Comparison of ENCODE assay signal across 18 cellular contexts in genomic region chr3:105885261-105885660, GRCh38. TPM values are rescaled to one million over a fixed set of nuclear protein-coding genes. Genes with fewer than 3 reads are reported as not detected.
DNase-seq lines count a peak whose midpoint lies in the region; ATAC-seq, FAIRE-seq and TF ChIP-seq lines count a peak whose summit lies in the region.
"Had no signal": no experiment of that assay in that cellular context is flagged by ENCODE, and none has a peak within 500 bp of the region (broad histone marks: within the 10 kb centered on the region; RNA-seq: fewer than 3 reads in every experiment).

No MANE protein-coding gene starts in this region.

- H3K4me3 Mint-ChIP-seq in osteocyte (ENCODE audit: unreplicated experiment) = no peak overlapping the region
- H3K4me3 Mint-ChIP-seq: CD8-positive, alpha-beta T cell had no signal

- H3K36me3 ChIP-seq in right lobe of liver (no peaks in the 10 kb centered on the region), HepG2 (replicated peaks in 1 of 2; ENCODE audit: control insufficient read depth in 1 of 2, insufficient read depth in 2 of 2, low read length in 2 of 2) (no peaks in the 10 kb centered on the region)
- H3K36me3 ChIP-seq: Peyer's patch had no signal

- H3K27ac ChIP-seq in right lobe of liver (no peak overlapping the region), HepG2 (ENCODE audit: extremely low read length, insufficient read depth, low read length) (no peak overlapping the region)
- H3K27ac ChIP-seq: KMS-11, Peyer's patch had no signal

- no TSS peak for BruUV-seq in HepG2 (replicated peaks; lab: Mats Ljungman, UMichigan)

- DNase-seq in right lobe of liver = no peak
- DNase-seq in HepG2 (ENCODE audit: low spot score) = no peak
- DNase-seq in NCI-H1105 (lab: John Stamatoyannopoulos, UW) = peak; percentile 55
- DNase-seq in fibroblast of gingiva (ENCODE audit: low read depth) = peak; percentile 65
- DNase-seq in cerebellar cortex (ENCODE audit: low spot score) = no peak
- no peak for DNase-seq in osteocyte (ENCODE audit: extremely low spot score, unreplicated experiment)
- DNase-seq: CD8-positive, alpha-beta T cell; DMS79; NCI-H1930; NCI-H774; Peyer's patch; SHP77 treated with DMSO at 0.1 percent for 48 hours; T-helper 1 cell had no signal

- H3K9me3 ChIP-seq in right lobe of liver = no peaks in the 10 kb centered on the region
- no peaks in the 10 kb centered on the region for H3K9me3 ChIP-seq in HepG2 (ENCODE audit: low read length)
- H3K9me3 ChIP-seq: Peyer's patch had no signal

- no peaks in the 10 kb centered on the region for H3K9me3 Mint-ChIP-seq in osteocyte (ENCODE audit: unreplicated experiment)
- H3K9me3 Mint-ChIP-seq: CD8-positive, alpha-beta T cell had no signal

- no peak for FAIRE-seq in HepG2 (lab: Jason Lieb, UNC)
- FAIRE-seq: D721Med had no signal

- no peak for TF ChIP-seq RAD21 in HepG2 (CRISPR knock-in tag; IDR thresholded peaks at IDR 0.05)

- intact Hi-C loops in right lobe of liver (cut with DNase I) = no loop called here
- intact Hi-C loops in HepG2 (cut with micrococcal nuclease; ENCODE audit: unreplicated experiment) = no loop called here

- H3K36me3 Mint-ChIP-seq in osteocyte (ENCODE audit: unreplicated experiment) = no peaks in the 10 kb centered on the region
- H3K36me3 Mint-ChIP-seq: CD8-positive, alpha-beta T cell had no signal

- in situ Hi-C loops in HepG2 (cut with HindIII; ENCODE audit: extremely low pct_ligation_motif_present, low pct_unique_long_range_greater_than_20kb) = no loop called here

- no peak overlapping the region for H2AFZ ChIP-seq in HepG2 (ENCODE audit: low read length)

- WGBS in right lobe of liver (ENCODE audit: insufficient coverage, low coverage, low lambda C conversion rate, missing lambda C conversion rate) = 36% methylated on average over 2 of the region's 2 CpGs
- WGBS in HepG2 (ENCODE audit: low lambda C conversion rate) = 0% methylated on average over 2 of the region's 2 CpGs

- no peak overlapping the region for H3K9ac ChIP-seq in HepG2 (ENCODE audit: insufficient read depth, low read depth, low read length)
- H3K9ac ChIP-seq: KMS-11 had no signal

- no peaks in the 10 kb centered on the region for H3K27me3 ChIP-seq in right lobe of liver
- no peaks in the 10 kb centered on the region for H3K27me3 ChIP-seq in HepG2 (ENCODE audit: control insufficient read depth in 1 of 2, insufficient read depth in 2 of 2, low read length in 2 of 2)
- H3K27me3 ChIP-seq: Peyer's patch had no signal

- H3K4me1 ChIP-seq in right lobe of liver (no peaks in the 10 kb centered on the region), HepG2 (ENCODE audit: insufficient read depth, low read length) (no peaks in the 10 kb centered on the region)
- H3K4me1 ChIP-seq: Peyer's patch had no signal

- POLR2A ChIA-PET in HepG2 (lab: Yijun Ruan, JAX) = no interaction called here

- no peak overlapping the region for H3K4me2 ChIP-seq in HepG2 (ENCODE audit: low read depth, low read length)
- H3K4me2 ChIP-seq: KMS-11 had no signal

- no peaks in the 10 kb centered on the region for H4K20me1 ChIP-seq in HepG2 (ENCODE audit: insufficient read depth, low read length)

- CTCF ChIA-PET in HepG2 (lab: Yijun Ruan, JAX; ENCODE audit: low intra/inter-chr PET ratio, low total read pairs) = no interaction called here

- H3K79me2 ChIP-seq in HepG2 (ENCODE audit: insufficient read depth, low read length) = no peaks in the 10 kb centered on the region

- H3K4me1 Mint-ChIP-seq in osteocyte (ENCODE audit: unreplicated experiment) = no peaks in the 10 kb centered on the region

- no peak for TF ChIP-seq EP300 in HepG2 (IDR thresholded peaks at IDR 0.05; ENCODE audit: low read depth in 2 of 2, low read length in 2 of 2)
- no peak for TF ChIP-seq EP300 in HepG2 (CRISPR knock-in tag; IDR thresholded peaks at IDR 0.05; ENCODE audit: borderline replicate concordance)

- TF ChIP-seq POLR2A in right lobe of liver (IDR thresholded peaks at IDR 0.05) (no peak), HepG2 (IDR thresholded peaks at IDR 0.05; ENCODE audit: insufficient read depth in 1 of 2, low read depth in 2 of 2, low read length in 2 of 2) (no peak)

- H3K27ac Mint-ChIP-seq in osteocyte (ENCODE audit: unreplicated experiment) = no peak overlapping the region
- H3K27ac Mint-ChIP-seq: CD8-positive, alpha-beta T cell had no signal

- no peaks in the 10 kb centered on the region for H3K27me3 Mint-ChIP-seq in osteocyte (ENCODE audit: unreplicated experiment)

- ATAC-seq in right lobe of liver (peak; percentile 56 to 82 (median 72)), HepG2 (no peak), HG03571 (IDR thresholded peaks at IDR 0.05; ENCODE audit: unreplicated experiment) (no peak)
- ATAC-seq: CD8-positive, alpha-beta T cell; HCT116; SK-N-SH treated with all-trans-retinoic acid at 6 μM for 48 hours had no signal

- no peak for TF ChIP-seq CTCF in right lobe of liver (IDR thresholded peaks at IDR 0.05)
- TF ChIP-seq CTCF in HepG2 (CRISPR knock-in tag; IDR thresholded peaks at IDR 0.05) = no peak
- TF ChIP-seq CTCF in osteocyte (IDR thresholded peaks at IDR 0.05) = no peak

- H3K4me3 ChIP-seq in right lobe of liver = no peak overlapping the region
- H3K4me3 ChIP-seq in HepG2 (replicated peaks in 1 of 3; ENCODE audit: insufficient read depth in 1 of 3, low read depth in 2 of 3, low read length in 3 of 3) = no peak overlapping the region
- H3K4me3 ChIP-seq: Peyer's patch had no signal

TF ChIP-seq in HepG2, 621 proteins besides CTCF, POLR2A, EP300 and RAD21:
- no peak for TF ChIP-seq ZNF772 (CRISPR knock-in tag; IDR thresholded peaks at IDR 0.05)
- TF ChIP-seq ATAD3A (CRISPR knock-in tag; IDR thresholded peaks at IDR 0.05) = no peak
- no peak for TF ChIP-seq SOX6 (IDR thresholded peaks at IDR 0.05)
- no peak for TF ChIP-seq SOX6 (CRISPR knock-in tag; IDR thresholded peaks at IDR 0.05)
- TF ChIP-seq GLI4 (CRISPR knock-in tag; IDR thresholded peaks at IDR 0.05; ENCODE audit: borderline replicate concordance) = no peak
- no peak for TF ChIP-seq HCFC1 (IDR thresholded peaks at IDR 0.05; ENCODE audit: low read depth, low read length)
- TF ChIP-seq HOXA5 (CRISPR knock-in tag; IDR thresholded peaks at IDR 0.05) = no peak

RNA-seq across cellular contexts. Expression of gene CBLB, which starts 16.4 kb away (rescaled TPM):
- 10 to 100 TPM in 5 of 6 experiments, 1 to 10 TPM in 1; 9.4 to 21.4 (median 18.2) TPM for total RNA-seq in right lobe of liver
- total RNA-seq in HepG2 (2016; rRNA removed; fragmentation: Illumina TruSeq; extraction: Trizol) = 5.1 and 9.8 TPM in 2 replicates
- total RNA-seq in HepG2 (2016; cell fraction: cytosol; rRNA removed; fragmentation: Illumina TruSeq; extraction: Trizol; ENCODE audit: low read depth) = 1.1 and 1.6 TPM in 2 replicates
- total RNA-seq in HepG2 (2016; cell fraction: insoluble cytoplasmic fraction; rRNA removed; fragmentation: Illumina TruSeq; extraction: Trizol) = 7.4 and 8.5 TPM in 2 replicates
- total RNA-seq in HepG2 (2016; cell fraction: membrane; rRNA removed; fragmentation: Illumina TruSeq; extraction: Trizol) = 2.3 and 3.5 TPM in 2 replicates
- 36.8 and 38.2 TPM in 2 replicates for total RNA-seq in HepG2 (2016; cell fraction: nucleus; rRNA removed; fragmentation: Illumina TruSeq; extraction: Trizol)
- 14.9 and 16.4 TPM in 2 replicates for polyA plus RNA-seq in HepG2 (2011; rRNA removed)
- polyA plus RNA-seq in HepG2 (2011; cell fraction: cytosol; rRNA removed) = 5.3 and 9.4 TPM in 2 replicates
- 24.6 and 25.9 TPM in 2 replicates for polyA plus RNA-seq in HepG2 (2011; cell fraction: nucleus; rRNA removed)
- 12.7 and 15.0 TPM in 2 replicates for polyA plus RNA-seq in HepG2 (2012)
- polyA plus RNA-seq in HepG2 (2016; cell fraction: cytosol; fragmentation: Illumina TruSeq; extraction: Trizol; ENCODE audit: low read depth) = 0.40 and 0.97 TPM in 2 replicates
- polyA plus RNA-seq in HepG2 (2016; cell fraction: insoluble cytoplasmic fraction; fragmentation: Illumina TruSeq; extraction: Trizol; ENCODE audit: low read depth) = 4.2 and 6.6 TPM in 2 replicates
- 1.3 and 1.9 TPM in 2 replicates for polyA plus RNA-seq in HepG2 (2016; cell fraction: membrane; fragmentation: Illumina TruSeq; extraction: Trizol; ENCODE audit: low read depth)
- 17.4 and 22.5 TPM in 2 replicates for polyA plus RNA-seq in HepG2 (2016; cell fraction: nucleus; fragmentation: Illumina TruSeq; extraction: Trizol; ENCODE audit: insufficient read depth, low read depth)
- polyA minus RNA-seq in HepG2 (2011; rRNA and poly(A)+ RNA removed; ENCODE audit: low replicate concordance) = 4.3 and 14.6 TPM in 2 replicates
- polyA minus RNA-seq in HepG2 (2011; cell fraction: cytosol; rRNA and poly(A)+ RNA removed) = 9.0 and 9.7 TPM in 2 replicates
- 226 and 257 TPM in 2 replicates for polyA minus RNA-seq in HepG2 (2011; cell fraction: nucleus; rRNA and poly(A)+ RNA removed)
- 24.6 and 28.8 TPM in 2 replicates for total RNA-seq in osteocyte

Comparison
In these comparisons a context has a peak if more than half of its experiments do, and no peak if none do; other contexts are left out.
1. ATAC-seq: peak in right lobe of liver (4 of 4); none in HepG2 (single experiment) and HG03571 (single experiment).
2. DNase-seq: peak in NCI-H1105 (single experiment) and fibroblast of gingiva (single experiment); none in right lobe of liver (0 of 3), HepG2 (single experiment), cerebellar cortex (single experiment) and osteocyte (single experiment).